ENCODE assay signal across 1 cellular context in genomic region chr7:154679689-154680088, GRCh38.
TF ChIP-seq lines count a peak whose summit lies in the region.

No MANE protein-coding gene starts in this region.

TF ChIP-seq in K562, 482 proteins besides CTCF, POLR2A, EP300 and RAD21 (continued from another document):
- TF ChIP-seq PBX2 (CRISPR knock-in tag; IDR thresholded peaks at IDR 0.05; ENCODE audit: low read depth) (no peak), PBX2 (tag; conservative IDR thresholded peaks at IDR 0.05; ENCODE audit: low read depth) (peak; percentile 38)
